Comparison of ENCODE assay signal across 10 cellular contexts in genomic region chr19:50772408-50773311, GRCh38. TPM values are rescaled to one million over a fixed set of nuclear protein-coding genes. Genes with fewer than 3 reads are reported as not detected.
DNase-seq lines count a peak whose midpoint lies in the region; ATAC-seq and TF ChIP-seq lines count a peak whose summit lies in the region.
"Had no signal": no experiment of that assay in that cellular context is flagged by ENCODE, and none has a peak within 500 bp of the region (broad histone marks: within the 10 kb centered on the region; RNA-seq: fewer than 3 reads in every experiment).

No MANE protein-coding gene starts in this region.

- no peak overlapping the region for H3K9ac ChIP-seq in PC-3 (ENCODE audit: low read length)

- H3F3A ChIP-seq in PC-3 (ENCODE audit: low read length, unreplicated experiment) = no peaks in the 10 kb centered on the region

- TF ChIP-seq CTCF in PC-3 (conservative IDR thresholded peaks at IDR 0.05; ENCODE audit: low read depth, low read length) = no peak

- ATAC-seq in PC-3 = no peak
- ATAC-seq in HG03175 (IDR thresholded peaks at IDR 0.05; ENCODE audit: unreplicated experiment) = no peak
- ATAC-seq: gastroesophageal sphincter, left ventricle myocardium superior had no signal

- POLR2A ChIA-PET in PC-3 (lab: Charles Lee; ENCODE audit: unreplicated experiment) = no interaction called here

- H3K9me2 ChIP-seq in PC-3 (replicated peaks; ENCODE audit: low read length) = no peaks in the 10 kb centered on the region

- intact Hi-C loops in PC-3 (cut with micrococcal nuclease) = no loop called here

- no peak overlapping the region for H2AFZ ChIP-seq in PC-3 (ENCODE audit: low read length)

- H3K4me1 ChIP-seq in PC-3 (ENCODE audit: insufficient read depth, low read length) = no peaks in the 10 kb centered on the region
- H3K4me1 ChIP-seq: gastroesophageal sphincter had no signal

- CTCF ChIA-PET in PC-3 (lab: Charles Lee) = no interaction called here

- H3K4me3 ChIP-seq in PC-3 (ENCODE audit: low read length) = no peak overlapping the region
- H3K4me3 ChIP-seq: gastroesophageal sphincter had no signal

- H3K4me2 ChIP-seq in PC-3 (ENCODE audit: low read length) = no peak overlapping the region

- H3K27me3 ChIP-seq in PC-3 (ENCODE audit: low read length) = peaks cover 24% of the 10 kb centered on the region

- H3K27ac ChIP-seq in PC-3 (ENCODE audit: low read length) = no peak overlapping the region
- H3K27ac ChIP-seq: gastroesophageal sphincter had no signal

- no peaks in the 10 kb centered on the region for H3K36me3 ChIP-seq in PC-3 (ENCODE audit: low read depth, low read length)
- H3K36me3 ChIP-seq: gastroesophageal sphincter had no signal

- H3K79me2 ChIP-seq in PC-3 (ENCODE audit: low read length) = no peaks in the 10 kb centered on the region

- no TSS peak for BruUV-seq in PC-3 (replicated peaks; lab: Mats Ljungman, UMichigan)

- peak; percentile 21 for DNase-seq in DMS53 (lab: John Stamatoyannopoulos, UW)
- no peak for DNase-seq in DMS53 treated with DMSO at 0.1 percent for 48 hours (lab: John Stamatoyannopoulos, UW; ENCODE audit: unreplicated experiment)
- DNase-seq in PC-3 = peak; percentile 39
- peak; percentile 39 for DNase-seq in iris pigment epithelial cell (ENCODE audit: low read depth)
- DNase-seq in activated CD4-positive, CD25-positive, alpha-beta regulatory T cell (lab: John Stamatoyannopoulos, UW) = no peak
- DNase-seq: 8988T, DMS153, left ventricle myocardium superior had no signal

- H3K9me3 ChIP-seq in PC-3 (ENCODE audit: low read length) = no peaks in the 10 kb centered on the region

- no peaks in the 10 kb centered on the region for H4K20me1 ChIP-seq in PC-3 (ENCODE audit: low read length)

RNA-seq across cellular contexts. Expression of gene GPR32, which starts 2.4 kb away (rescaled TPM):
- total RNA-seq in PC-3 (2014; rRNA removed) = not detected in 2 replicates
- total RNA-seq: gastroesophageal sphincter, left ventricle myocardium superior had no signal

RNA-seq across cellular contexts. Expression of gene ACP4, which starts 17.6 kb away (rescaled TPM):
- not detected in 2 replicates for total RNA-seq in PC-3 (2014; rRNA removed)
- total RNA-seq: gastroesophageal sphincter, left ventricle myocardium superior had no signal

RNA-seq across cellular contexts. Expression of gene CLEC11A, which starts 49.5 kb away (rescaled TPM):
- total RNA-seq in PC-3 (2014; rRNA removed) = 2.3 and 2.4 TPM in 2 replicates

RNA-seq across cellular contexts. Expression of gene KLK1, which starts 50.9 kb away (rescaled TPM):
- total RNA-seq in PC-3 (2014; rRNA removed) = not detected in 2 replicates
- total RNA-seq: gastroesophageal sphincter, left ventricle myocardium superior had no signal

RNA-seq across cellular contexts. Expression of gene SHANK1, which starts 53.1 kb away (rescaled TPM):
- total RNA-seq in PC-3 (2014; rRNA removed) = 0.12 and 0.47 TPM in 2 replicates

Comparison
In these comparisons a context has a peak if more than half of its experiments do, and no peak if none do; other contexts are left out.
1. DNase-seq: peak in DMS53 (single experiment), PC-3 (single experiment) and iris pigment epithelial cell (single experiment); none in DMS53 treated with DMSO at 0.1 percent for 48 hours (single experiment) and activated CD4-positive, CD25-positive, alpha-beta regulatory T cell (0 of 4).